In genomic region chr1:117616967-117617366, GRCh38 we compare ENCODE assay signal across 16 cellular contexts. TPM values are rescaled to one million over a fixed set of nuclear protein-coding genes. Genes with fewer than 3 reads are reported as not detected.
A peak's percentile ranks its signal among the peaks of the same experiment; 100 is the strongest.
DNase-seq lines count a peak whose midpoint lies in the region; ATAC-seq and TF ChIP-seq lines count a peak whose summit lies in the region.
"Had no signal": no experiment of that assay in that cellular context is flagged by ENCODE, and none has a peak within 500 bp of the region (broad histone marks: within the 10 kb centered on the region; RNA-seq: fewer than 3 reads in every experiment).

No MANE protein-coding gene starts in this region.

- TF ChIP-seq POLR2A in thyroid gland (IDR thresholded peaks at IDR 0.05), result no peak

- TF ChIP-seq CTCF in activated B cell treated with CpG ODN at 0.5 μM for 24 hours (IDR thresholded peaks at IDR 0.05) (no peak), thyroid gland (IDR thresholded peaks at IDR 0.05) (no peak)

- ATAC-seq in activated B cell treated with CpG ODN at 0.5 μM for 24 hours (ENCODE audit: low read depth) (no peak), naive B cell (ENCODE audit: low read depth in 2 of 2) (no peak)
- ATAC-seq: CD8-positive, alpha-beta T cell had no signal

- H3K36me3 Mint-ChIP-seq in activated B cell treated with CpG ODN at 0.5 μM for 24 hours (ENCODE audit: low read depth) (peaks cover 77% of the 10 kb centered on the region), naive B cell (peaks cover 27 to 30% of the 10 kb centered on the region in 2 donors)

- peak overlapping the region; percentile 55 for H3K4me3 Mint-ChIP-seq in activated B cell treated with CpG ODN at 0.5 μM for 24 hours
- peak overlapping the region; percentile 8 to 83 (median 67) for H3K4me3 Mint-ChIP-seq in naive B cell
- H3K4me3 Mint-ChIP-seq: CD8-positive, alpha-beta T cell had no signal

- no peaks in the 10 kb centered on the region for H3K27me3 Mint-ChIP-seq in activated B cell treated with CpG ODN at 0.5 μM for 24 hours
- no peaks in the 10 kb centered on the region for H3K27me3 Mint-ChIP-seq in naive B cell

- H3K9me3 ChIP-seq in thyroid gland, result no peaks in the 10 kb centered on the region
- no peaks in the 10 kb centered on the region for H3K9me3 ChIP-seq in MG63
- H3K9me3 ChIP-seq: HAP-1 had no signal

- H3K4me3 ChIP-seq in thyroid gland (replicated peaks in 1 of 3), result no peak overlapping the region
- H3K4me3 ChIP-seq in MG63, result no peak overlapping the region
- H3K4me3 ChIP-seq: HAP-1 had no signal

- intact Hi-C loops in activated B cell treated with CpG ODN at 0.5 μM for 24 hours (cut with micrococcal nuclease), result loop anchor here (1.0 kb wide), 1 partner anchor 37 kb away; no protein-coding TSS in a partner anchor
- intact Hi-C loops in thyroid gland (cut with DNase I), result no loop called here

- H3K9me3 Mint-ChIP-seq in activated B cell treated with CpG ODN at 0.5 μM for 24 hours (no peaks in the 10 kb centered on the region), naive B cell (peaks cover 0 to 13% (median 5%) of the 10 kb centered on the region in 7 donors)
- H3K9me3 Mint-ChIP-seq: CD8-positive, alpha-beta T cell had no signal

- no peaks in the 10 kb centered on the region for H3K27me3 ChIP-seq in thyroid gland
- H3K27me3 ChIP-seq in MG63, result no peaks in the 10 kb centered on the region

- peaks cover 49 to 55% of the 10 kb centered on the region in 2 donors for H3K4me1 ChIP-seq in thyroid gland
- H3K4me1 ChIP-seq: HAP-1 had no signal

- POLR2A ChIA-PET in activated B cell treated with CpG ODN at 0.5 μM for 24 hours (lab: Charles Lee), result interaction anchor here (0.7 to 40.7 kb wide), 7 partner anchors 6 to 82 kb away, joined by 3 to 1269 read pairs (median 5); partner anchors contain the start of gene TENT5C

- peak overlapping the region; percentile 83 for H3K27ac Mint-ChIP-seq in activated B cell treated with CpG ODN at 0.5 μM for 24 hours
- H3K27ac Mint-ChIP-seq in naive B cell, result peak overlapping the region; percentile 61 to 100 (median 90)
- H3K27ac Mint-ChIP-seq: CD8-positive, alpha-beta T cell had no signal

- peak overlapping the region in 2 of 3 donors; percentile 25 to 34 for H3K27ac ChIP-seq in thyroid gland

- WGBS in thyroid gland, 2 donors, result 87 to 90% methylated on average over 6 of the region's 6 CpGs

- CTCF ChIA-PET in activated B cell treated with CpG ODN at 0.5 μM for 24 hours (lab: Charles Lee), result interaction anchor here (1.2 to 1.5 kb wide), 3 partner anchors 10 to 48 kb away, joined by 3 read pairs; no protein-coding TSS in a partner anchor

- peak; percentile 41 for DNase-seq in activated CD8-positive, alpha-beta memory T cell treated with anti-CD3 and anti-CD28 coated beads for 24 hours
- no peak for DNase-seq in activated CD8-positive, alpha-beta memory T cell treated with anti-CD3 and anti-CD28 coated beads, Interleukin-2, amount 50 U/mL, for 48 hours
- DNase-seq in activated B cell treated with CpG ODN at 0.5 μM for 24 hours, result no peak
- DNase-seq in naive B cell, result no peak
- DNase-seq in thyroid gland, result no peak
- DNase-seq in MG63, result no peak
- no peak for DNase-seq in SW480 (ENCODE audit: low spot score)
- DNase-seq in activated CD4-positive, alpha-beta T cell treated with anti-CD3 and anti-CD28 coated beads for 48 hours, result no peak
- DNase-seq: 8988T, NCI-H1092 treated with DMSO at 0.1 percent for 48 hours, NCI-H2081 treated with DMSO at 0.1 percent for 48 hours, NCI-H524, SIG-M5 had no signal

- H3K36me3 ChIP-seq in thyroid gland (no peaks in the 10 kb centered on the region), MG63 (no peaks in the 10 kb centered on the region; the same call in 1 of the 2 replicates)
- H3K36me3 ChIP-seq: HAP-1 had no signal

- H3K4me1 Mint-ChIP-seq in activated B cell treated with CpG ODN at 0.5 μM for 24 hours, result peaks cover 99% of the 10 kb centered on the region
- peaks cover 81 to 100% (median 95%) of the 10 kb centered on the region in 3 donors for H3K4me1 Mint-ChIP-seq in naive B cell

RNA-seq across cellular contexts. Expression of gene TENT5C, which starts 11.1 kb away (rescaled TPM):
- total RNA-seq in activated B cell treated with CpG ODN at 0.5 μM for 24 hours (56.2 and 59.3 TPM in 2 replicates), thyroid gland (10 to 100 TPM; 14.8 to 30.4 (median 22.2) TPM)
- polyA plus RNA-seq in naive B cell (ENCODE audit: low read depth in 6 of 6), result 10 to 100 TPM; 55.9 to 92.4 (median 65.2) TPM
- 6.2 and 6.4 TPM in 2 replicates for total RNA-seq in MG63 (2014; rRNA removed; shearing (Covaris generic); ENCODE audit: low replicate concordance)
- total RNA-seq: MCF 10A had no signal
